Comparison of ENCODE assay signal across 1 cellular context in the genomic region with DNA sequence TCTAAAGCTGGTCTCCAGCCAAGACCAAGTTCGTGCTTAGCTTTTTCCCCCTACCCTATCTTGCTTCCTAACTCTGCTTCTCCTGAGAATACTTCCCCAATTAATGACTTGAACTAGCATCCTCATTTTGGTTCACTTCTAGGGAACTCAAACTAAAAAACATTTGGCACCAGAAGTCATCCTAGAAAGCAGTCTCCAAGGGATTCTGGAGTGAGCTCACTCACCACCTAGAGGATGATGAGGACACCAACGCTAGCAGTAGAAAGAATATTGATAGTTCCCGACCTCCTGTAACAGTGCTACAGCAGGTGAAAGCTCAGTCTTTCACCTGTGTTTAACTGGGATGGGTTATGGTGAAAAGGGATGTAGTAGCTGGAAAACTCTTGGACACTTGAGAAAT.
TF ChIP-seq lines count a peak whose summit lies in the region.

No MANE protein-coding gene starts in this region.

TF ChIP-seq in K562, 482 proteins besides CTCF, POLR2A, EP300 and RAD21:
- TF ChIP-seq RBM14 (IDR thresholded peaks at IDR 0.05; ENCODE audit: borderline replicate concordance, insufficient read depth, low read depth, low read length) (no peak), EWSR1 (IDR thresholded peaks at IDR 0.05; ENCODE audit: borderline replicate concordance, low read depth, partially characterized antibody) (no peak), CHD2 (IDR thresholded peaks at IDR 0.05; ENCODE audit: low read depth, low read length) (no peak), ZC3H11A (IDR thresholded peaks at IDR 0.05; ENCODE audit: low read depth, low read length) (no peak), FOXJ2 (tag; IDR thresholded peaks at IDR 0.05) (no peak), GTF2F1 (IDR thresholded peaks at IDR 0.05; ENCODE audit: low read depth, low read length) (no peak), PRDM10 (IDR thresholded peaks at IDR 0.05; ENCODE audit: partially characterized antibody) (no peak), TOE1 (IDR thresholded peaks at IDR 0.05; ENCODE audit: borderline replicate concordance) (no peak), TOE1 (CRISPR knock-in tag; IDR thresholded peaks at IDR 0.05; ENCODE audit: borderline replicate concordance, low read depth) (no peak), ELF4 (CRISPR knock-in tag; IDR thresholded peaks at IDR 0.05) (no peak), FOXA3 (CRISPR knock-in tag; conservative IDR thresholded peaks at IDR 0.05 in 1 of 2, IDR thresholded peaks at IDR 0.05 in 1 of 2) (no peak)
TF ChIP-seq in K562: peak in this region for 0.
